In genomic region chr7:87424075-87424474, GRCh38 we compare ENCODE assay signal across 1 cellular context.
TF ChIP-seq lines count a peak whose summit lies in the region.

No MANE protein-coding gene starts in this region.

TF ChIP-seq in HepG2, 621 proteins besides CTCF, POLR2A, EP300 and RAD21:
- TF ChIP-seq HIVEP1 (CRISPR knock-in tag; IDR thresholded peaks at IDR 0.05) (no peak), SNRNP70 (IDR thresholded peaks at IDR 0.05; ENCODE audit: low read depth, low read length) (no peak), PRDM10 (CRISPR knock-in tag; IDR thresholded peaks at IDR 0.05; ENCODE audit: low read depth) (no peak), ZNF569 (CRISPR knock-in tag; IDR thresholded peaks at IDR 0.05; ENCODE audit: borderline replicate concordance) (no peak), POLR2G (IDR thresholded peaks at IDR 0.05; ENCODE audit: low read depth, low read length) (no peak), TBL1XR1 (IDR thresholded peaks at IDR 0.05; ENCODE audit: borderline replicate concordance, low read length, partially characterized antibody) (no peak), CHD2 (IDR thresholded peaks at IDR 0.05; ENCODE audit: low read depth, low read length) (no peak), ZNF318 (CRISPR knock-in tag; IDR thresholded peaks at IDR 0.05) (no peak), RARG (CRISPR knock-in tag; IDR thresholded peaks at IDR 0.05; ENCODE audit: low read depth) (no peak), BCLAF1 (IDR thresholded peaks at IDR 0.05) (no peak), WIZ (CRISPR knock-in tag; IDR thresholded peaks at IDR 0.05) (no peak)
- TF ChIP-seq, protein P1, sequence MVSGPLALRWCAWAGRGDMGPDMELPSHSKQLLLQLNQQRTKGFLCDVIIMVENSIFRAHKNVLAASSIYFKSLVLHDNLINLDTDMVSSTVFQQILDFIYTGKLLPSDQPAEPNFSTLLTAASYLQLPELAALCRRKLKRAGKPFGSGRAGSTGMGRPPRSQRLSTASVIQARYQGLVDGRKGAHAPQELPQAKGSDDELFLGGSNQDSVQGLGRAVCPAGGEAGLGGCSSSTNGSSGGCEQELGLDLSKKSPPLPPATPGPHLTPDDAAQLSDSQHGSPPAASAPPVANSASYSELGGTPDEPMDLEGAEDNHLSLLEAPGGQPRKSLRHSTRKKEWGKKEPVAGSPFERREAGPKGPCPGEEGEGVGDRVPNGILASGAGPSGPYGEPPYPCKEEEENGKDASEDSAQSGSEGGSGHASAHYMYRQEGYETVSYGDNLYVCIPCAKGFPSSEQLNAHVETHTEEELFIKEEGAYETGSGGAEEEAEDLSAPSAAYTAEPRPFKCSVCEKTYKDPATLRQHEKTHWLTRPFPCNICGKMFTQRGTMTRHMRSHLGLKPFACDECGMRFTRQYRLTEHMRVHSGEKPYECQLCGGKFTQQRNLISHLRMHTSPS (CRISPR knock-in tag; IDR thresholded peaks at IDR 0.05; ENCODE audit: low read depth), result no peak
TF ChIP-seq in HepG2: peak in this region for 0.
